In genomic region chr5:168780888-168781287, GRCh38 we compare ENCODE assay signal across 25 cellular contexts.
"Had no signal": no experiment of that assay in that cellular context is flagged by ENCODE, and none has a peak within 500 bp of the region (broad histone marks: within the 10 kb centered on the region; RNA-seq: fewer than 3 reads in every experiment).

No MANE protein-coding gene starts in this region.

- H3K27me3 ChIP-seq: ovary, right atrium auricular region, right lobe of liver, stomach, testis, thyroid gland, transverse colon, upper lobe of left lung, vagina had no signal

- DNase-seq: hippocampal formation; immature natural killer cell; kidney; left colon; left lung; lower lobe of right lung; mammary epithelial cell; mesenchymal stem cell; naive B cell; natural killer cell; nephron progenitor cell; ovary; right lobe of liver; stimulated activated CD4-positive, alpha-beta T cell treated with anti-CD3 and anti-CD28 coated beads, Interleukin-2, amount 100 ng/mL, for 24 hours; stimulated activated CD4-positive, alpha-beta T cell treated with anti-CD3 and anti-CD28 coated beads, Interleukin-4, amount 100 ng/mL, for 1 hour; stimulated activated naive B cell treated with anti-CD40 and anti-IgM and Interleukin-4, amounts not matched to agents 10 μg/mL and 1 μg/mL and 100 μg/mL, for 72 hours; stimulated activated naive CD8-positive, alpha-beta T cell treated with anti-CD3 and anti-CD28 coated beads, Interleukin-15, Interleukin-2, amounts not matched to agents 100 U/mL and 50 U/mL, for 24 hours; stomach; testis; thyroid gland; transverse colon; upper lobe of left lung had no signal

- H3K4me3 ChIP-seq: left lung, lower lobe of right lung, ovary, right atrium auricular region, right lobe of liver, smooth muscle cell, stomach, testis, thyroid gland, transverse colon, upper lobe of left lung, vagina had no signal

- H3K9me3 ChIP-seq: left lung, lower lobe of right lung, ovary, right atrium auricular region, right lobe of liver, stomach, testis, thyroid gland, transverse colon, upper lobe of left lung, vagina had no signal

- H3K4me1 ChIP-seq: left lung, lower lobe of right lung, right lobe of liver, stomach, testis, transverse colon, upper lobe of left lung, vagina had no signal

- H3K27ac ChIP-seq: left lung, lower lobe of right lung, ovary, right lobe of liver, stomach, testis, thyroid gland, transverse colon, upper lobe of left lung, vagina had no signal

- H3K36me3 ChIP-seq: left lung, lower lobe of right lung, ovary, right lobe of liver, thyroid gland, transverse colon, upper lobe of left lung, vagina had no signal
